ENCODE assay signal across 13 cellular contexts in the genomic region with DNA sequence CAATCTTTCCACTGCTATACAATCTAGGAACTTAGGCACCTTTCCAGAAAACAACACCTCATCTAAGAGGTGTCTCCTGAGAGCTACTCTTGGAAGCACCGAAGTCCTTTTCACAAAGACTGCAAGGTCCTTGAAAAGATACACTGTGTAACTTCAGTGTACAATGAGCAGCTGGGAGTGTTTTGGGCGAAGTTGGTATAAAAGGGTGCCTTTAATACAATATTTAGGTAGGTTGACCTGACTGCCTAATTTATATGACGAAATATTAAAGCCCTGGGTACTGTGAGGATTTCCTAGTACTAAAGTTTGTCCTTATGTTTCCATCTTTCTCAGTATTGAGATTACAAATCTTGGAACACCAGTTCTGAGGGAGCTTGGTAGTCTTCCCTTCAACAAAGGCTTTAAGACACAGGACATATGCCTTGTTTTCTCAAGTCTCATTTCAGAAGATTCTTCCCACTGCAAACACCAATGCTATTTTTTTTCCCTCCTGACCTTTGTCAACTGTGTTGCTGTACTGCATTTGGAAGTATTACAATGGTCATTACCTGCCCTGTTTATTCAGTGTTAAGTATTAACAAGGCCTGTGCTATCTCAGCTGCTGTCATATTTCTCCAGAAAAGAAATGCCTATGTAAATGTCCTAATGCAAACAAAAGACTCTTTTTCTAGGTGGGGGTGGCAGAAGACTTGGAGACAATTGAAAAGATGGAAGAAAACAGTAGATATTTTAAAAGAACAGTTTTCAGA.
A peak's percentile ranks its signal among the peaks of the same experiment; 100 is the strongest.
DNase-seq lines count a peak whose midpoint lies in the region; ATAC-seq and TF ChIP-seq lines count a peak whose summit lies in the region.
"Had no signal": no experiment of that assay in that cellular context is flagged by ENCODE, and none has a peak within 500 bp of the region (broad histone marks: within the 10 kb centered on the region; RNA-seq: fewer than 3 reads in every experiment).

No MANE protein-coding gene starts in this region.

- H3K79me2 ChIP-seq in parathyroid adenoma = no peaks in the 10 kb centered on the region

- DNase-seq in DMS153 treated with DMSO at 0.1 percent for 48 hours (lab: John Stamatoyannopoulos, UW; ENCODE audit: unreplicated experiment) (peak; percentile 36), NCI-H1930 (lab: John Stamatoyannopoulos, UW) (peak; percentile 78 to 81), fibroblast of villous mesenchyme (ENCODE audit: low read depth) (peak; percentile 9), spleen (no peak), omental fat pad (ENCODE audit: low spot score) (no peak)
- DNase-seq: CD4-positive, CD25-positive, alpha-beta regulatory T cell; H9; NCI-H524 treated with DMSO at 0.1 percent for 48 hours; stimulated activated CD4-positive, alpha-beta T cell treated with anti-CD3 and anti-CD28 coated beads, Interleukin-4, amount 100 ng/mL, for 24 hours had no signal

- WGBS in spleen, 5 donors = 82 to 90% (median 89%) methylated on average over 3 of the region's 3 CpGs

- H3K27ac ChIP-seq in parathyroid adenoma = peak overlapping the region; percentile 45
- H3K27ac ChIP-seq in spleen = no peak overlapping the region
- H3K27ac ChIP-seq: neural progenitor cell had no signal

- H3K4me3 ChIP-seq in fibroblast of villous mesenchyme (ENCODE audit: low read depth, low read length) (no peak overlapping the region), parathyroid adenoma (ENCODE audit: low read depth, low read length) (no peak overlapping the region), spleen (no peak overlapping the region)
- H3K4me3 ChIP-seq: neural progenitor cell had no signal

- H3K4me2 ChIP-seq in parathyroid adenoma (ENCODE audit: low read length) = no peak overlapping the region
- H3K4me2 ChIP-seq: neural progenitor cell had no signal

- ATAC-seq in HG03139 (IDR thresholded peaks at IDR 0.05; ENCODE audit: unreplicated experiment) = no peak
- ATAC-seq in GM18861 (IDR thresholded peaks at IDR 0.05; ENCODE audit: unreplicated experiment) = no peak
- ATAC-seq in omental fat pad (ENCODE audit: low FRiP score) = no peak

- intact Hi-C loops in spleen (cut with DNase I; ENCODE audit: low total_unique reads) = loop anchor here (10.0 kb wide), 1 partner anchor 335 kb away; no protein-coding TSS in a partner anchor

- H2AFZ ChIP-seq in parathyroid adenoma = peak overlapping the region; percentile 33
- H2AFZ ChIP-seq: neural progenitor cell had no signal

- H3K4me1 ChIP-seq in parathyroid adenoma (peaks cover 9% of the 10 kb centered on the region), spleen (peaks cover 0 to 31% (median 0%) of the 10 kb centered on the region in 6 donors)

- H3K27me3 ChIP-seq in parathyroid adenoma (ENCODE audit: control insufficient read depth, insufficient read depth, low read length) = no peaks in the 10 kb centered on the region
- H3K27me3 ChIP-seq in spleen (replicated peaks in 1 of 7) = no peaks in the 10 kb centered on the region
- H3K27me3 ChIP-seq: neural progenitor cell had no signal

- H3K36me3 ChIP-seq in parathyroid adenoma (ENCODE audit: control insufficient read depth, insufficient read depth, low read length) = no peaks in the 10 kb centered on the region
- no peaks in the 10 kb centered on the region for H3K36me3 ChIP-seq in spleen
- H3K36me3 ChIP-seq: neural progenitor cell had no signal

- H3K9ac ChIP-seq in parathyroid adenoma = no peak overlapping the region
- H3K9ac ChIP-seq: neural progenitor cell had no signal

- no peak for TF ChIP-seq POLR2A in spleen (IDR thresholded peaks at IDR 0.05)

- TF ChIP-seq CTCF in fibroblast of villous mesenchyme (IDR thresholded peaks at IDR 0.05; ENCODE audit: insufficient read depth, low read depth, low read length) = no peak
- no peak for TF ChIP-seq CTCF in parathyroid adenoma (IDR thresholded peaks at IDR 0.05)
- no peak for TF ChIP-seq CTCF in spleen (IDR thresholded peaks at IDR 0.05 in 8 of 11, conservative IDR thresholded peaks at IDR 0.05 in 3 of 11)
- TF ChIP-seq CTCF in omental fat pad (IDR thresholded peaks at IDR 0.05) = no peak

- H3K9me3 ChIP-seq in parathyroid adenoma (ENCODE audit: control insufficient read depth, low read length) (no peaks in the 10 kb centered on the region), spleen (peaks cover 0 to 6% (median 0%) of the 10 kb centered on the region in 8 donors)

Comparison
In these comparisons a context has a peak if more than half of its experiments do, and no peak if none do; other contexts are left out.
1. DNase-seq: peak in DMS153 treated with DMSO at 0.1 percent for 48 hours (single experiment), NCI-H1930 (2 of 2) and fibroblast of villous mesenchyme (single experiment); none in spleen (single experiment) and omental fat pad (single experiment).